Comparison of ENCODE assay signal across 14 cellular contexts in the genomic region with DNA sequence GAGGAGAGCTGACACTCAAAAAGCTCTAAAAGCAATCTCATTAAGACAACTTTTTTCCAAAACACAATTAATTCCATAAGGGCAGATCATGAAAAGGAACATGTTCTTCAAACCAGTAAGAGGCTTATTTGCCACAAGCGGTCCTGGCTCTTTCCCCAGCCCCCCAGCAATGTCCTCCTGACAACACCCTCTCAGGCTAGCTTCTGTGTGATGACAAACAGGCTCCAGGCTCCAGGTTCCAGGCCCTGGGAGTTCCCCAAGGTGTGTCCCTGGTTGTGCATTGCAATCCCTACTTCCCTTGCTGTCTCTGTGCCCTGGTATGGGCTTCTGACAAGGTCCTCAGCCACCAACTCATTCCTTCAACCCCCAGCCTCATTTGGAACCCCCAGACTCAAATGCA.
"Had no signal": no experiment of that assay in that cellular context is flagged by ENCODE, and none has a peak within 500 bp of the region (broad histone marks: within the 10 kb centered on the region; RNA-seq: fewer than 3 reads in every experiment).

No MANE protein-coding gene starts in this region.

- H3K27me3 Mint-ChIP-seq: activated T-helper 17 cell treated with anti-CD3 and anti-CD28 coated beads, Interleukin-2, amount 50 U/mL, for 72 hours; dendritic cell treated with granulocyte-macrophage colony-stimulating factor and Interleukin-4, amounts not matched to agents 40 ng/mL and 50 ng/mL, for 4 days; effector memory CD8-positive, alpha-beta T cell had no signal

- H3K27ac ChIP-seq: hepatocyte, tibial artery, vagina had no signal

- H2AFZ ChIP-seq: hepatocyte had no signal

- H3K4me3 ChIP-seq: hepatocyte, tibial artery, vagina had no signal

- H3K27me3 ChIP-seq: hepatocyte, tibial artery, vagina had no signal

- H3K79me2 ChIP-seq: hepatocyte had no signal

- H3K4me3 Mint-ChIP-seq: activated T-helper 17 cell treated with anti-CD3 and anti-CD28 coated beads, Interleukin-2, amount 50 U/mL, for 72 hours; brain; dendritic cell treated with granulocyte-macrophage colony-stimulating factor and Interleukin-4, amounts not matched to agents 40 ng/mL and 50 ng/mL, for 4 days; effector memory CD8-positive, alpha-beta T cell had no signal

- ATAC-seq: activated T-helper 17 cell treated with anti-CD3 and anti-CD28 coated beads, Interleukin-2, amount 50 U/mL, for 72 hours; effector memory CD8-positive, alpha-beta T cell had no signal

- H3K9me3 Mint-ChIP-seq: activated T-helper 17 cell treated with anti-CD3 and anti-CD28 coated beads, Interleukin-2, amount 50 U/mL, for 72 hours; dendritic cell treated with granulocyte-macrophage colony-stimulating factor and Interleukin-4, amounts not matched to agents 40 ng/mL and 50 ng/mL, for 4 days; effector memory CD8-positive, alpha-beta T cell had no signal

- H3K4me1 ChIP-seq: vagina had no signal

- DNase-seq: activated naive CD4-positive, alpha-beta T cell treated with anti-CD3 and anti-CD28 coated beads, Interleukin-2, amount 50 U/mL, for 16 hours; amygdala; effector memory CD8-positive, alpha-beta T cell; erythroblast; kidney glomerular epithelial cell; midbrain; stimulated activated CD4-positive, alpha-beta T cell treated with anti-CD3 and anti-CD28 coated beads, Interleukin-4, amount 100 ng/mL, for 4 hours; T-helper 9 cell; tibial artery had no signal

- H3K27ac Mint-ChIP-seq: activated T-helper 17 cell treated with anti-CD3 and anti-CD28 coated beads, Interleukin-2, amount 50 U/mL, for 72 hours; dendritic cell treated with granulocyte-macrophage colony-stimulating factor and Interleukin-4, amounts not matched to agents 40 ng/mL and 50 ng/mL, for 4 days had no signal

- H3K9me3 ChIP-seq: tibial artery, vagina had no signal

- H3K4me1 Mint-ChIP-seq: brain had no signal

- H3K36me3 ChIP-seq: tibial artery, vagina had no signal

- H3K4me2 ChIP-seq: hepatocyte had no signal
